Comparison of ENCODE assay signal across 11 cellular contexts in genomic region chr4:144060234-144060633, GRCh38. TPM values are rescaled to one million over a fixed set of nuclear protein-coding genes. Genes with fewer than 3 reads are reported as not detected.
"Had no signal": no experiment of that assay in that cellular context is flagged by ENCODE, and none has a peak within 500 bp of the region (broad histone marks: within the 10 kb centered on the region; RNA-seq: fewer than 3 reads in every experiment).

No MANE protein-coding gene starts in this region.

RNA-seq across cellular contexts. Expression of gene GYPB, which starts 41.1 kb away (rescaled TPM):
- total RNA-seq: activated CD4-positive, alpha-beta T cell treated with anti-CD3 and anti-CD28 coated beads, Interleukin-2, amount 10 ng/mL, durations not matched to agents 24 days and 14 days; activated CD8-positive, alpha-beta memory T cell treated with anti-CD3 and anti-CD28 coated beads for 36 hours; activated CD8-positive, alpha-beta T cell treated with anti-CD3 and anti-CD28 coated beads for 36 hours; activated naive CD8-positive, alpha-beta T cell treated with anti-CD3 and anti-CD28 coated beads for 36 hours; activated T-cell treated with anti-CD3 and anti-CD28 coated beads, Interleukin-2, amount 50 U/mL, for 72 hours; activated T-helper 17 cell treated with anti-CD3 and anti-CD28 coated beads, Interleukin-2, amount 50 U/mL, for 72 hours; MCF 10A; PC-9; Right ventricle myocardium inferior; SK-MEL-5 had no signal
- polyA plus RNA-seq: aorta had no signal
